In the genomic region with DNA sequence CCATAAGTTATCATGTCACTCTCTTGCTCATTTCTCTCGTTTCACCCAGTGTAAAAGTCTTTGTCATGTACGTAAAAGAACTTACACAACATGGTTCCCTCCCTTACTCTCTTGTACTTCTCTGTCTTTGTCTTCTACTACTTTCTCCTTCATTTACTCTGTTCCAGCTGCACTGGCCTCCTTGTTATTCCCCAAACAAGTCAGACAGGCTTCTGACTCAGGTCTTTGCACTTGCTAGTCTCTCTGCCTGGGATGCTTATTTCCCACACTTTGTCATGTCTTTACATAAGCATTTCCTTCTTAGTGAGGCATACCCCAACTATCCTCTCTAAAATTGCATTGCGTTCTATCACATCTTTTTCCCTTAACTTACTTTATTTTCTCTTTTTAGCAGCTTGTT, we compare ENCODE assay signal across 34 cellular contexts.
DNase-seq lines count a peak whose midpoint lies in the region; ATAC-seq, FAIRE-seq and TF ChIP-seq lines count a peak whose summit lies in the region.
"Had no signal": no experiment of that assay in that cellular context is flagged by ENCODE, and none has a peak within 500 bp of the region (broad histone marks: within the 10 kb centered on the region; RNA-seq: fewer than 3 reads in every experiment).

No MANE protein-coding gene starts in this region.

- H3K36me3 ChIP-seq in OCI-LY1 (ENCODE audit: insufficient read depth, low read length) (no peaks in the 10 kb centered on the region), hepatocyte (replicated peaks; ENCODE audit: insufficient read depth, low read depth) (no peaks in the 10 kb centered on the region)
- H3K36me3 ChIP-seq: brain microvascular endothelial cell, gastrocnemius medialis, Peyer's patch, uterus had no signal

- no peaks in the 10 kb centered on the region for H3K9me2 ChIP-seq in OCI-LY1 (ENCODE audit: low read depth, low read length)
- no peaks in the 10 kb centered on the region for H3K9me2 ChIP-seq in hepatocyte (replicated peaks; ENCODE audit: insufficient read depth)

- intact Hi-C loops in activated CD8-positive, alpha-beta T cell treated with anti-CD3 and anti-CD28 coated beads for 36 hours (cut with micrococcal nuclease) = no loop called here

- H4K20me1 ChIP-seq in OCI-LY1 (ENCODE audit: insufficient read depth, low read length) = no peaks in the 10 kb centered on the region
- no peaks in the 10 kb centered on the region for H4K20me1 ChIP-seq in hepatocyte (ENCODE audit: insufficient read depth, poor library complexity, severe bottlenecking)

- ATAC-seq in activated CD8-positive, alpha-beta T cell treated with anti-CD3 and anti-CD28 coated beads for 36 hours = no peak
- no peak for ATAC-seq in activated CD8-positive, alpha-beta T cell treated with anti-CD3 and anti-CD28 coated beads, Interleukin-2, amount 10 ng/mL, durations not matched to agents 7 days and 5 days
- ATAC-seq in stimulated activated effector memory CD8-positive, alpha-beta T cell treated with anti-CD3 and anti-CD28 coated beads, Interleukin-12 subunit alpha, Interleukin-12 subunit beta, amount 100 ng/mL, for 72 hours = no peak
- ATAC-seq: activated T-cell treated with anti-CD3 and anti-CD28 coated beads, Interleukin-2, amount 50 U/mL, for 72 hours; gastrocnemius medialis; GM12878; HepG2; left cardiac atrium; mucosa of descending colon; stimulated activated naive CD8-positive, alpha-beta T cell treated with anti-CD3 and anti-CD28 coated beads, Interleukin-15, amount 100 ng/mL, for 72 hours had no signal

- peaks cover 55% of the 10 kb centered on the region for H3K36me3 Mint-ChIP-seq in activated CD8-positive, alpha-beta T cell treated with anti-CD3 and anti-CD28 coated beads for 36 hours (ENCODE audit: low read depth)
- peaks cover 71% of the 10 kb centered on the region for H3K36me3 Mint-ChIP-seq in activated CD8-positive, alpha-beta T cell treated with anti-CD3 and anti-CD28 coated beads, Interleukin-2, amount 10 ng/mL, durations not matched to agents 7 days and 5 days (ENCODE audit: low read depth)
- H3K36me3 Mint-ChIP-seq in stimulated activated effector memory CD8-positive, alpha-beta T cell treated with anti-CD3 and anti-CD28 coated beads, Interleukin-12 subunit alpha, Interleukin-12 subunit beta, amount 100 ng/mL, for 72 hours = peaks cover 15% of the 10 kb centered on the region

- no peak for FAIRE-seq in RCC 7860 (lab: Jason Lieb, UNC)
- FAIRE-seq: endometrium, GM12878, H54, HepG2 had no signal

- CTCF ChIA-PET in activated CD8-positive, alpha-beta T cell treated with anti-CD3 and anti-CD28 coated beads for 36 hours (lab: Charles Lee) = interaction anchor here (1.3 to 2.0 kb wide), 4 partner anchors 9 to 132 kb away, joined by 3 to 9 read pairs (median 5); no protein-coding TSS in a partner anchor
- CTCF ChIA-PET in activated CD8-positive, alpha-beta T cell treated with anti-CD3 and anti-CD28 coated beads, Interleukin-2, amount 10 ng/mL, durations not matched to agents 7 days and 5 days (lab: Charles Lee) = interaction anchor here (0.6 to 2.0 kb wide), 5 partner anchors 16 to 135 kb away, joined by 3 to 6 read pairs (median 4); no protein-coding TSS in a partner anchor

- peaks cover 21% of the 10 kb centered on the region for H3K9me3 Mint-ChIP-seq in activated CD8-positive, alpha-beta T cell treated with anti-CD3 and anti-CD28 coated beads for 36 hours
- peaks cover 11% of the 10 kb centered on the region for H3K9me3 Mint-ChIP-seq in activated CD8-positive, alpha-beta T cell treated with anti-CD3 and anti-CD28 coated beads, Interleukin-2, amount 10 ng/mL, durations not matched to agents 7 days and 5 days (ENCODE audit: insufficient read depth)
- H3K9me3 Mint-ChIP-seq in stimulated activated effector memory CD8-positive, alpha-beta T cell treated with anti-CD3 and anti-CD28 coated beads, Interleukin-12 subunit alpha, Interleukin-12 subunit beta, amount 100 ng/mL, for 72 hours = no peaks in the 10 kb centered on the region
- H3K9me3 Mint-ChIP-seq: activated T-cell treated with anti-CD3 and anti-CD28 coated beads, Interleukin-2, amount 50 U/mL, for 72 hours had no signal

- H3K4me1 Mint-ChIP-seq in activated CD8-positive, alpha-beta T cell treated with anti-CD3 and anti-CD28 coated beads for 36 hours (ENCODE audit: low read depth) = peaks cover 67% of the 10 kb centered on the region
- H3K4me1 Mint-ChIP-seq in activated CD8-positive, alpha-beta T cell treated with anti-CD3 and anti-CD28 coated beads, Interleukin-2, amount 10 ng/mL, durations not matched to agents 7 days and 5 days (ENCODE audit: low read depth) = peaks cover 59% of the 10 kb centered on the region
- peaks cover 31% of the 10 kb centered on the region for H3K4me1 Mint-ChIP-seq in stimulated activated effector memory CD8-positive, alpha-beta T cell treated with anti-CD3 and anti-CD28 coated beads, Interleukin-12 subunit alpha, Interleukin-12 subunit beta, amount 100 ng/mL, for 72 hours
- H3K4me1 Mint-ChIP-seq: nephron progenitor cell had no signal

- no peaks in the 10 kb centered on the region for H3K27me3 Mint-ChIP-seq in activated CD8-positive, alpha-beta T cell treated with anti-CD3 and anti-CD28 coated beads for 36 hours
- no peaks in the 10 kb centered on the region for H3K27me3 Mint-ChIP-seq in activated CD8-positive, alpha-beta T cell treated with anti-CD3 and anti-CD28 coated beads, Interleukin-2, amount 10 ng/mL, durations not matched to agents 7 days and 5 days (ENCODE audit: low read depth)
- H3K27me3 Mint-ChIP-seq: CD8-positive, alpha-beta memory T cell; stimulated activated naive CD8-positive, alpha-beta T cell treated with anti-CD3 and anti-CD28 coated beads, Interleukin-15, amount 100 ng/mL, for 72 hours had no signal

- no peak overlapping the region for H3K4me3 ChIP-seq in OCI-LY1 (ENCODE audit: low read depth, low read length, poor library complexity, severe bottlenecking)
- no peak overlapping the region for H3K4me3 ChIP-seq in hepatocyte
- H3K4me3 ChIP-seq: gastrocnemius medialis, GM12878, lung, mucosa of descending colon, Peyer's patch, uterus had no signal

- no peaks in the 10 kb centered on the region for H3K79me2 ChIP-seq in OCI-LY1 (ENCODE audit: insufficient read depth, low read length)
- no peaks in the 10 kb centered on the region for H3K79me2 ChIP-seq in hepatocyte

- no peak overlapping the region for H3K9ac ChIP-seq in OCI-LY1 (ENCODE audit: low read length)

- H3K27me3 ChIP-seq in OCI-LY1 (ENCODE audit: insufficient read depth, low read length) (no peaks in the 10 kb centered on the region), hepatocyte (no peaks in the 10 kb centered on the region)
- H3K27me3 ChIP-seq: brain microvascular endothelial cell, gastrocnemius medialis, Peyer's patch, uterus had no signal

- DNase-seq in activated CD8-positive, alpha-beta T cell treated with anti-CD3 and anti-CD28 coated beads for 36 hours = no peak
- no peak for DNase-seq in activated CD8-positive, alpha-beta T cell treated with anti-CD3 and anti-CD28 coated beads, Interleukin-2, amount 10 ng/mL, durations not matched to agents 7 days and 5 days
- DNase-seq in hepatocyte (ENCODE audit: low spot score) (peak; percentile 6), Kasumi-1 (lab: John Stamatoyannopoulos, UW) (no peak), RCC 7860 (ENCODE audit: low spot score) (no peak)
- no peak for DNase-seq in stimulated activated effector memory CD8-positive, alpha-beta T cell treated with anti-CD3 and anti-CD28 coated beads, Interleukin-12 subunit alpha, Interleukin-12 subunit beta, amount 100 ng/mL, for 72 hours (ENCODE audit: low spot score in 2 of 2)
- no peak for DNase-seq in stimulated activated CD4-positive, alpha-beta T cell treated with anti-CD3 and anti-CD28 coated beads, Interleukin-4, amount 100 ng/mL, for 1 hour
- DNase-seq: activated CD4-positive, alpha-beta T cell treated with anti-CD3 and anti-CD28 coated beads for 48 hours; activated naive CD4-positive, alpha-beta T cell; activated T-cell treated with anti-CD3 and anti-CD28 coated beads, Interleukin-2, amount 50 U/mL, for 72 hours; amygdala; brain microvascular endothelial cell; CD8-positive, alpha-beta memory T cell; DMS 273 treated with DMSO at 0.1 percent for 48 hours; gastrocnemius medialis; Karpas-422; left cardiac atrium; mucosa of descending colon; NCI-H1436 treated with DMSO at 0.1 percent for 48 hours; NCI-H2107; NCI-H748 treated with DMSO at 0.1 percent for 48 hours; nephron progenitor cell; Peyer's patch; SIG-M5; stimulated activated naive CD8-positive, alpha-beta T cell treated with anti-CD3 and anti-CD28 coated beads, Interleukin-15, amount 100 ng/mL, for 72 hours; T-helper 9 cell; uterus had no signal

- H2AFZ ChIP-seq in OCI-LY1 (ENCODE audit: low read length) (no peak overlapping the region), hepatocyte (no peak overlapping the region)

- no peak overlapping the region for H3K4me3 Mint-ChIP-seq in activated CD8-positive, alpha-beta T cell treated with anti-CD3 and anti-CD28 coated beads for 36 hours
- no peak overlapping the region for H3K4me3 Mint-ChIP-seq in activated CD8-positive, alpha-beta T cell treated with anti-CD3 and anti-CD28 coated beads, Interleukin-2, amount 10 ng/mL, durations not matched to agents 7 days and 5 days
- no peak overlapping the region for H3K4me3 Mint-ChIP-seq in stimulated activated effector memory CD8-positive, alpha-beta T cell treated with anti-CD3 and anti-CD28 coated beads, Interleukin-12 subunit alpha, Interleukin-12 subunit beta, amount 100 ng/mL, for 72 hours
- H3K4me3 Mint-ChIP-seq: CD8-positive, alpha-beta memory T cell; nephron progenitor cell had no signal

- H3F3A ChIP-seq in OCI-LY1 (ENCODE audit: insufficient read depth, low read length) = no peaks in the 10 kb centered on the region

- H3K9me3 ChIP-seq in OCI-LY1 (ENCODE audit: low read length) (no peaks in the 10 kb centered on the region), hepatocyte (ENCODE audit: low read depth) (no peaks in the 10 kb centered on the region)
- H3K9me3 ChIP-seq: gastrocnemius medialis, mucosa of descending colon, Peyer's patch, uterus had no signal

- 94% methylated on average over 3 of the region's 3 CpGs for WGBS in hepatocyte (ENCODE audit: low lambda C conversion rate, missing lambda C conversion rate)

- TF ChIP-seq CTCF in activated CD8-positive, alpha-beta T cell treated with anti-CD3 and anti-CD28 coated beads for 36 hours (IDR thresholded peaks at IDR 0.05) = no peak
- TF ChIP-seq CTCF in OCI-LY1 (IDR thresholded peaks at IDR 0.05; ENCODE audit: low read length) = no peak
- no peak for TF ChIP-seq CTCF in hepatocyte (IDR thresholded peaks at IDR 0.05; ENCODE audit: poor library complexity)

- H3K4me2 ChIP-seq in OCI-LY1 (ENCODE audit: low read length) (no peak overlapping the region), hepatocyte (no peak overlapping the region)

- H3K27ac ChIP-seq in OCI-LY1 (ENCODE audit: low read depth, low read length, poor library complexity, severe bottlenecking) (peak overlapping the region; percentile 35), hepatocyte (no peak overlapping the region)
- H3K27ac ChIP-seq: brain microvascular endothelial cell, gastrocnemius medialis, Peyer's patch, uterus, VCaP had no signal

- POLR2A ChIA-PET in activated CD8-positive, alpha-beta T cell treated with anti-CD3 and anti-CD28 coated beads for 36 hours (lab: Charles Lee) = interaction anchor here (1.7 kb wide), 1 partner anchor 9 kb away, joined by 6 read pairs; no protein-coding TSS in a partner anchor
- POLR2A ChIA-PET in activated CD8-positive, alpha-beta T cell treated with anti-CD3 and anti-CD28 coated beads, Interleukin-2, amount 10 ng/mL, durations not matched to agents 7 days and 5 days (lab: Charles Lee) = interaction anchor here (1.0 kb wide), 1 partner anchor 130 kb away, joined by 5 read pairs; no protein-coding TSS in a partner anchor

- peak overlapping the region; percentile 13 for H3K27ac Mint-ChIP-seq in activated CD8-positive, alpha-beta T cell treated with anti-CD3 and anti-CD28 coated beads for 36 hours
- H3K27ac Mint-ChIP-seq in activated CD8-positive, alpha-beta T cell treated with anti-CD3 and anti-CD28 coated beads, Interleukin-2, amount 10 ng/mL, durations not matched to agents 7 days and 5 days = no peak overlapping the region
- peak overlapping the region; percentile 5 for H3K27ac Mint-ChIP-seq in stimulated activated effector memory CD8-positive, alpha-beta T cell treated with anti-CD3 and anti-CD28 coated beads, Interleukin-12 subunit alpha, Interleukin-12 subunit beta, amount 100 ng/mL, for 72 hours
- H3K27ac Mint-ChIP-seq: activated T-cell treated with anti-CD3 and anti-CD28 coated beads, Interleukin-2, amount 50 U/mL, for 72 hours; nephron progenitor cell had no signal

- H3K4me1 ChIP-seq in OCI-LY1 (ENCODE audit: insufficient read depth, low read length, severe bottlenecking) (peaks cover 31% of the 10 kb centered on the region), hepatocyte (ENCODE audit: insufficient read depth) (no peaks in the 10 kb centered on the region)
- H3K4me1 ChIP-seq: gastrocnemius medialis, Peyer's patch, uterus had no signal
